Comparison of ENCODE assay signal across 19 cellular contexts in genomic region chrX:110327336-110327735, GRCh38. TPM values are rescaled to one million over a fixed set of nuclear protein-coding genes. Genes with fewer than 3 reads are reported as not detected.
"Had no signal": no experiment of that assay in that cellular context is flagged by ENCODE, and none has a peak within 500 bp of the region (broad histone marks: within the 10 kb centered on the region; RNA-seq: fewer than 3 reads in every experiment).

No MANE protein-coding gene starts in this region.

- DNase-seq: activated CD4-positive, alpha-beta T cell treated with anti-CD3 and anti-CD28 coated beads, Interleukin-2, amount 10 ng/mL, durations not matched to agents 7 days and 5 days; activated CD8-positive, alpha-beta memory T cell treated with anti-CD3 and anti-CD28 coated beads, Interleukin-2, amount 50 U/mL, for 48 hours; activated effector memory CD4-positive, alpha-beta T cell treated with anti-CD3 and anti-CD28 coated beads, Interleukin-2, amount 50 U/mL, for 16 hours; activated naive CD4-positive, alpha-beta T cell treated with anti-CD3 and anti-CD28 coated beads, Interleukin-2, amount 50 U/mL, for 16 hours; activated T-cell treated with anti-CD3 and anti-CD28 coated beads, Interleukin-2, amount 50 U/mL, for 48 hours; effector CD4-positive, alpha-beta T cell; gastrocnemius medialis; head of caudate nucleus; mammary epithelial cell; occipital lobe; posterior cingulate gyrus; stimulated activated CD4-positive, alpha-beta T cell treated with anti-CD3 and anti-CD28 coated beads, Interleukin-2, amount 100 ng/mL, for 24 hours; stimulated activated naive CD4-positive, alpha-beta T cell treated with Interleukin-2 at 50 U/mL for 16 hours; T-helper 9 cell; thyroid gland had no signal

- H3K4me1 ChIP-seq: gastrocnemius medialis, thyroid gland had no signal

- H3K27me3 ChIP-seq: thyroid gland had no signal

- H3K36me3 ChIP-seq: gastrocnemius medialis, thyroid gland had no signal

- H3K27ac ChIP-seq: gastrocnemius medialis, thyroid gland had no signal

- ATAC-seq: activated CD4-positive, CD25-positive, alpha-beta regulatory T cell treated with anti-CD3 and anti-CD28 coated beads, Interleukin-2, amount 50 U/mL, for 24 hours; esophagus mucosa; gastrocnemius medialis had no signal

- H3K4me3 ChIP-seq: gastrocnemius medialis, thyroid gland had no signal

- H3K9me3 ChIP-seq: gastrocnemius medialis, thyroid gland had no signal

RNA-seq across cellular contexts. Expression of gene RTL9, which starts 31.3 kb away (rescaled TPM):
- total RNA-seq: activated CD4-positive, alpha-beta T cell treated with anti-CD3 and anti-CD28 coated beads, Interleukin-2, amount 10 ng/mL, durations not matched to agents 7 days and 5 days; bronchial epithelial cell; esophagus mucosa; ureter had no signal
